ENCODE assay signal across 6 cellular contexts in the genomic region with DNA sequence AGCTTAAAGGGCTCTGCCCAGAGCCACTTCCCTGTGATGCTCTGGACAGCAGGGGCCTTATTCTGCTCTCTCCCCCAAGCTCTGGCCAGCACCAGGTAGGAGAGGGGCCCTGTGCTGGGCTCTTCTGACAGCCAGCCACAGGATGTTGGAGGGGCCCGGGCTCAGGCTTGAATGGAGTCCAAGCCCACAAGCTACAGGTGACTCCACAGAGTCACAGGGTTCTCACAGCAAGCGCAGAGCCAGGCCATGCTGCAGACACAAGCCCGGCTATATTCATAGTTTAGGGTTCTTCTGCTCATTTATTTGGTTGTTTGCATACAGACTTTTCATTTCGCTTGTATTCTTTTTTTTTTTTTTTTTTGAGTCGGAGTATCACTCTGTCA.
"Had no signal": no experiment of that assay in that cellular context is flagged by ENCODE, and none has a peak within 500 bp of the region (broad histone marks: within the 10 kb centered on the region; RNA-seq: fewer than 3 reads in every experiment).

No MANE protein-coding gene starts in this region.

- ATAC-seq: HCT116, K562 had no signal

- DNase-seq: GOT3, H7, HFFc6, IMR-90 had no signal

- H3K27ac Mint-ChIP-seq: HFFc6 had no signal

- H3K4me3 Mint-ChIP-seq: HFFc6 had no signal
